In genomic region chr2:134205087-134205486, GRCh38 we compare ENCODE assay signal across 13 cellular contexts. TPM values are rescaled to one million over a fixed set of nuclear protein-coding genes. Genes with fewer than 3 reads are reported as not detected.
DNase-seq lines count a peak whose midpoint lies in the region; ATAC-seq and TF ChIP-seq lines count a peak whose summit lies in the region.
"Had no signal": no experiment of that assay in that cellular context is flagged by ENCODE, and none has a peak within 500 bp of the region (broad histone marks: within the 10 kb centered on the region; RNA-seq: fewer than 3 reads in every experiment).

No MANE protein-coding gene starts in this region.

- intact Hi-C loops in left ventricle myocardium inferior (cut with micrococcal nuclease), result loop anchor here (5.0 kb wide), 1 partner anchor 88 kb away; no protein-coding TSS in a partner anchor
- intact Hi-C loops in heart left ventricle (cut with DNase I), result loop anchor here in 9 of 10 donors (5.0 to 10.0 kb wide), 3 partner anchors 83 to 320 kb away; no protein-coding TSS in a partner anchor
- intact Hi-C loops in OCI-LY7 (cut with micrococcal nuclease; ENCODE audit: unreplicated experiment), result loop anchor here (5.0 kb wide), 2 partner anchors 88 to 318 kb away; no protein-coding TSS in a partner anchor

- H3K4me3 ChIP-seq in left ventricle myocardium inferior, result no peak overlapping the region
- no peak overlapping the region for H3K4me3 ChIP-seq in heart left ventricle
- H3K4me3 ChIP-seq in BLaER1 treated with 17β-estradiol and CSF1 and Interleukin-3, amounts not matched to agents 10 nM and 100 nM, result no peak overlapping the region
- no peak overlapping the region for H3K4me3 ChIP-seq in neuronal stem cell (ENCODE audit: low read length in 2 of 2)
- H3K4me3 ChIP-seq in OCI-LY7 (ENCODE audit: low read depth, low read length, poor library complexity, severe bottlenecking), result no peak overlapping the region

- no peak overlapping the region for H3K27ac Mint-ChIP-seq in T-cell
- H3K27ac Mint-ChIP-seq: IgD-negative memory B cell had no signal

- H3K9me2 ChIP-seq in OCI-LY7 (ENCODE audit: insufficient read depth, low read length), result no peaks in the 10 kb centered on the region

- H3K4ac ChIP-seq in neuronal stem cell (ENCODE audit: low read length), result no peak overlapping the region

- no peak overlapping the region for H3K18ac ChIP-seq in neuronal stem cell (ENCODE audit: low read length)

- H3K9me3 ChIP-seq in left ventricle myocardium inferior (replicated peaks) (no peaks in the 10 kb centered on the region), heart left ventricle (no peaks in the 10 kb centered on the region), neuronal stem cell (replicated peaks in 1 of 2; ENCODE audit: control insufficient read depth in 2 of 2, insufficient read depth in 1 of 2, low read depth in 1 of 2, low read length in 2 of 2) (peaks cover 0 to 9% of the 10 kb centered on the region in 2 donors), OCI-LY7 (ENCODE audit: low read length) (no peaks in the 10 kb centered on the region)
- H3K9me3 ChIP-seq in BLaER1 treated with 17β-estradiol and CSF1 and Interleukin-3, amounts not matched to agents 10 nM and 100 nM (replicated peaks in 1 of 11), result no peaks in the 10 kb centered on the region; a peak in 1 of 22 replicates
- H3K9me3 ChIP-seq: BE2C had no signal

- H2AFZ ChIP-seq in neuronal stem cell (ENCODE audit: low read length) (no peak overlapping the region), OCI-LY7 (ENCODE audit: low read length) (no peak overlapping the region)

- no peak overlapping the region for H2BK5ac ChIP-seq in neuronal stem cell (ENCODE audit: low read length)

- DNase-seq in left ventricle myocardium inferior (no peak), heart left ventricle (no peak), T-cell (peak in 1 of 34 experiments; percentile 25), neuronal stem cell (ENCODE audit: low spot score) (no peak), germinal center (ENCODE audit: low spot score) (no peak), HT-29 (ENCODE audit: low spot score) (no peak), OCI-LY7 (ENCODE audit: low spot score) (no peak)
- DNase-seq: BE2C, DMS53, GF-D8, H7 had no signal

- peak overlapping the region; percentile 31 to 85 (median 60) for H3K4me2 ChIP-seq in BLaER1 treated with 17β-estradiol and CSF1 and Interleukin-3, amounts not matched to agents 10 nM and 100 nM
- H3K4me2 ChIP-seq in neuronal stem cell (ENCODE audit: insufficient read depth, low read length, poor library complexity, severe bottlenecking) (no peak overlapping the region), OCI-LY7 (ENCODE audit: low read length) (no peak overlapping the region)

- H2AK5ac ChIP-seq in neuronal stem cell (ENCODE audit: low read depth, low read length), result no peak overlapping the region

- no TSS peak for BruUV-seq in OCI-LY7 (replicated peaks; lab: Mats Ljungman, UMichigan)

- peaks cover 20 to 88% (median 67%) of the 10 kb centered on the region in 11 experiments; a peak in 20 of 22 replicates for H4K20me1 ChIP-seq in BLaER1 treated with 17β-estradiol and CSF1 and Interleukin-3, amounts not matched to agents 10 nM and 100 nM
- H4K20me1 ChIP-seq in OCI-LY7 (ENCODE audit: insufficient read depth, low read length), result peaks cover 7% of the 10 kb centered on the region; the same call in 1 of the 2 replicates

- no peak overlapping the region for H3K14ac ChIP-seq in neuronal stem cell (ENCODE audit: low read length)

- no peaks in the 10 kb centered on the region for H3K36me3 Mint-ChIP-seq in T-cell
- H3K36me3 Mint-ChIP-seq: IgD-negative memory B cell had no signal

- H4K8ac ChIP-seq in neuronal stem cell (ENCODE audit: low read depth, low read length), result no peak overlapping the region

- H3K9me3 Mint-ChIP-seq in T-cell, result no peaks in the 10 kb centered on the region
- H3K9me3 Mint-ChIP-seq: IgD-negative memory B cell had no signal

- H2BK12ac ChIP-seq in neuronal stem cell (ENCODE audit: low read length), result no peak overlapping the region

- POLR2A ChIA-PET in T-cell (lab: Charles Lee) (interaction anchor here in 1 of 2 donors (0.6 kb wide), 1 partner anchor 11 kb away, joined by 3 read pairs; no protein-coding TSS in a partner anchor), OCI-LY7 (lab: Charles Lee) (interaction anchor here (1.0 to 2.2 kb wide), 6 partner anchors 9 to 87 kb away, joined by 3 to 10 read pairs (median 6); no protein-coding TSS in a partner anchor)

- H3K4me3 Mint-ChIP-seq in T-cell, result no peak overlapping the region

- peaks cover 28 to 31% (median 30%) of the 10 kb centered on the region in 3 donors for H3K4me1 Mint-ChIP-seq in T-cell

- H3K27ac ChIP-seq in left ventricle myocardium inferior (replicated peaks), result peak overlapping the region; percentile 24
- peak overlapping the region in 3 of 12 donors; percentile 9 to 22 (median 11) for H3K27ac ChIP-seq in heart left ventricle
- H3K27ac ChIP-seq in BLaER1 treated with 17β-estradiol and CSF1 and Interleukin-3, amounts not matched to agents 10 nM and 100 nM, result peak overlapping the region in 8 of 11 experiments; percentile 1 to 55 (median 18); a peak in 9 of 22 replicates
- peak overlapping the region; percentile 16 for H3K27ac ChIP-seq in neuronal stem cell (replicated peaks; ENCODE audit: low read length)
- no peak overlapping the region for H3K27ac ChIP-seq in OCI-LY7 (ENCODE audit: low read depth, low read length, poor library complexity, severe bottlenecking)

- no peak overlapping the region for H2BK120ac ChIP-seq in neuronal stem cell (ENCODE audit: low read depth, low read length)

- peaks cover 3% of the 10 kb centered on the region for H3K79me1 ChIP-seq in neuronal stem cell (ENCODE audit: low read depth, low read length)

- H3K27me3 ChIP-seq in left ventricle myocardium inferior (ENCODE audit: low read depth) (no peaks in the 10 kb centered on the region), heart left ventricle (no peaks in the 10 kb centered on the region), neuronal stem cell (ENCODE audit: control insufficient read depth in 3 of 3, insufficient read depth in 3 of 3, low read depth in 1 of 3, low read length in 3 of 3) (no peaks in the 10 kb centered on the region)
- no peaks in the 10 kb centered on the region for H3K27me3 ChIP-seq in BLaER1 treated with 17β-estradiol and CSF1 and Interleukin-3, amounts not matched to agents 10 nM and 100 nM
- H3K27me3 ChIP-seq: BE2C had no signal

- no peaks in the 10 kb centered on the region for H3K27me3 Mint-ChIP-seq in T-cell
- H3K27me3 Mint-ChIP-seq: IgD-negative memory B cell had no signal

- H4K91ac ChIP-seq in neuronal stem cell (ENCODE audit: low read depth, low read length, poor library complexity), result no peak overlapping the region

- CTCF ChIA-PET in T-cell (lab: Charles Lee) (interaction anchor here (0.5 to 4.6 kb wide), 10 partner anchors 11 to 343 kb away, joined by 3 to 92 read pairs (median 18); no protein-coding TSS in a partner anchor), OCI-LY7 (lab: Charles Lee; ENCODE audit: unreplicated experiment) (interaction anchor here (1.0 to 2.0 kb wide), 2 partner anchors 13 to 87 kb away, joined by 5 to 6 read pairs; no protein-coding TSS in a partner anchor)

- peaks cover 88% of the 10 kb centered on the region for H3K4me1 ChIP-seq in left ventricle myocardium inferior
- H3K4me1 ChIP-seq in heart left ventricle, result peaks cover 12 to 87% (median 67%) of the 10 kb centered on the region in 12 donors
- peaks cover 53 to 89% (median 77%) of the 10 kb centered on the region in 10 experiments for H3K4me1 ChIP-seq in BLaER1 treated with 17β-estradiol and CSF1 and Interleukin-3, amounts not matched to agents 10 nM and 100 nM
- peaks cover 17 to 23% of the 10 kb centered on the region in 2 donors for H3K4me1 ChIP-seq in neuronal stem cell (ENCODE audit: control insufficient read depth in 2 of 2, insufficient read depth in 1 of 2, low read depth in 1 of 2, low read length in 2 of 2)
- peaks cover 40% of the 10 kb centered on the region for H3K4me1 ChIP-seq in OCI-LY7 (ENCODE audit: insufficient read depth, low read length, poor library complexity, severe bottlenecking)
- H3K4me1 ChIP-seq: BE2C had no signal

- ATAC-seq in heart left ventricle (no peak), T-cell (replicated peaks in 1 of 4) (peak; percentile 44 to 71 (median 58))

- no peak overlapping the region for H2BK15ac ChIP-seq in neuronal stem cell (ENCODE audit: low read length)

- no peak for TF ChIP-seq POLR2A in heart left ventricle (IDR thresholded peaks at IDR 0.05)

- H3K9ac ChIP-seq in BLaER1 treated with 17β-estradiol and CSF1 and Interleukin-3, amounts not matched to agents 10 nM and 100 nM, result peak overlapping the region in 2 of 11 experiments; percentile 45 to 51; a peak in 2 of 22 replicates
- no peak overlapping the region for H3K9ac ChIP-seq in neuronal stem cell (ENCODE audit: low read depth, low read length, poor library complexity)

- TF ChIP-seq CTCF in left ventricle myocardium inferior (IDR thresholded peaks at IDR 0.05; ENCODE audit: borderline replicate concordance) (no peak), heart left ventricle (IDR thresholded peaks at IDR 0.05) (no peak), OCI-LY7 (conservative IDR thresholded peaks at IDR 0.05; ENCODE audit: low read length) (no peak)

- H3K36me3 ChIP-seq in left ventricle myocardium inferior, result no peaks in the 10 kb centered on the region
- H3K36me3 ChIP-seq in heart left ventricle, result no peaks in the 10 kb centered on the region
- peaks cover 0 to 31% (median 0%) of the 10 kb centered on the region in 11 experiments; a peak in 7 of 22 replicates for H3K36me3 ChIP-seq in BLaER1 treated with 17β-estradiol and CSF1 and Interleukin-3, amounts not matched to agents 10 nM and 100 nM
- no peaks in the 10 kb centered on the region for H3K36me3 ChIP-seq in neuronal stem cell (replicated peaks in 1 of 2; ENCODE audit: control insufficient read depth in 2 of 2, insufficient read depth in 2 of 2, low read length in 2 of 2)
- H3K36me3 ChIP-seq in OCI-LY7 (ENCODE audit: insufficient read depth, low read length), result no peaks in the 10 kb centered on the region; the same call in 1 of the 2 replicates
- H3K36me3 ChIP-seq: BE2C had no signal

- no peak overlapping the region for H3K23ac ChIP-seq in neuronal stem cell (ENCODE audit: low read depth, low read length, poor library complexity)

- H3K79me2 ChIP-seq in OCI-LY7 (ENCODE audit: insufficient read depth, low read depth, low read length), result peaks cover 13% of the 10 kb centered on the region; the same call in 1 of the 2 replicates

- 67 to 78% (median 75%) methylated on average over 3 of the region's 3 CpGs for WGBS in heart left ventricle, 4 donors
- no CpG with 5 or more reads among the region's 3 CpGs for WGBS in neuronal stem cell (ENCODE audit: extremely low coverage in 2 of 2, insufficient read length in 2 of 2, insufficient replicate concordance in 1 of 2), 2 donors

RNA-seq across cellular contexts. Expression of gene MGAT5, which starts 48.8 kb away (rescaled TPM):
- total RNA-seq in left ventricle myocardium inferior (98.7 TPM), heart left ventricle (100 to 1,000 TPM in 3 of 9 donors, 10 to 100 TPM in 6; 63.1 to 116 (median 84.5) TPM), T-cell (10 to 100 TPM; 61.1 to 94.9 (median 81.8) TPM), OCI-LY7 (2022) (58.4 and 68.0 TPM in 2 replicates)
- 10 to 100 TPM in 1 of 2 donors, 1 to 10 TPM in 1; 9.7 to 38.8 TPM for polyA plus RNA-seq in heart left ventricle
- polyA plus RNA-seq in neuronal stem cell (2013, experiment 1 of 2), result 15.1 TPM
- 14.4 TPM for polyA plus RNA-seq in neuronal stem cell (2013, experiment 2 of 2)
- 46.9 and 55.9 TPM in 2 replicates for total RNA-seq in HT-29 (2014; rRNA removed; shearing (Covaris generic))
- 39.1 and 60.8 TPM in 2 replicates for total RNA-seq in OCI-LY7 (2014; rRNA removed; shearing (Covaris generic))

Comparison
In these comparisons a context has a peak if more than half of its experiments do, and no peak if none do; other contexts are left out.
1. ATAC-seq: peak in T-cell (4 of 4); none in heart left ventricle (0 of 4).
2. H3K4me2 ChIP-seq: peak in BLaER1 treated with 17β-estradiol and CSF1 and Interleukin-3, amounts not matched to agents 10 nM and 100 nM (11 of 11); none in neuronal stem cell (single experiment) and OCI-LY7 (single experiment).